Comparison of ENCODE assay signal across 19 cellular contexts in genomic region chr16:52251495-52251894, GRCh38.
DNase-seq lines count a peak whose midpoint lies in the region; TF ChIP-seq lines count a peak whose summit lies in the region.
"Had no signal": no experiment of that assay in that cellular context is flagged by ENCODE, and none has a peak within 500 bp of the region (broad histone marks: within the 10 kb centered on the region; RNA-seq: fewer than 3 reads in every experiment).

No MANE protein-coding gene starts in this region.

- H3K4me3 ChIP-seq in HUES6 (ENCODE audit: low read depth, low read length): no peak overlapping the region; the same call in 1 of the 2 replicates
- no peak overlapping the region for H3K4me3 ChIP-seq in mammary epithelial cell (replicated peaks in 1 of 3; ENCODE audit: insufficient read depth in 1 of 3, low read depth in 2 of 3, low read length in 3 of 3)
- no peak overlapping the region for H3K4me3 ChIP-seq in neuron (ENCODE audit: low read length)
- no peak overlapping the region for H3K4me3 ChIP-seq in adrenal gland
- H3K4me3 ChIP-seq: spleen, testis had no signal

- no peak for TF ChIP-seq POLR2A in adrenal gland (IDR thresholded peaks at IDR 0.05)

- intact Hi-C loops in mammary epithelial cell (cut with micrococcal nuclease): no loop called here
- intact Hi-C loops in posterior vena cava (cut with DNase I): no loop called here
- intact Hi-C loops in adrenal gland (cut with DNase I): no loop called here

- BruUV-seq in mammary epithelial cell (replicated peaks; lab: Mats Ljungman, UMichigan): no TSS peak

- TF ChIP-seq CTCF in mammary epithelial cell (conservative IDR thresholded peaks at IDR 0.05 in 1 of 2, IDR thresholded peaks at IDR 0.05 in 1 of 2; ENCODE audit: extremely low read depth in 1 of 2, insufficient read depth in 1 of 2, low read depth in 1 of 2, low read length in 2 of 2) (no peak), adrenal gland (IDR thresholded peaks at IDR 0.05) (no peak)

- H3K27me3 ChIP-seq in HUES6 (ENCODE audit: control insufficient read depth, insufficient read depth, low read length) (no peaks in the 10 kb centered on the region), mammary epithelial cell (ENCODE audit: insufficient read depth, low read length) (no peaks in the 10 kb centered on the region), neuron (ENCODE audit: insufficient read depth, low read length) (no peaks in the 10 kb centered on the region), adrenal gland (no peaks in the 10 kb centered on the region)
- H3K27me3 ChIP-seq: brain microvascular endothelial cell, spleen, testis had no signal

- H3K9me3 ChIP-seq in HUES6 (ENCODE audit: control insufficient read depth, insufficient read depth, low read depth, low read length): peaks cover 10% of the 10 kb centered on the region
- no peaks in the 10 kb centered on the region for H3K9me3 ChIP-seq in mammary epithelial cell (replicated peaks; ENCODE audit: insufficient read depth, low read length)
- H3K9me3 ChIP-seq in neuron (ENCODE audit: low read length): peaks cover 7% of the 10 kb centered on the region
- H3K9me3 ChIP-seq in adrenal gland (replicated peaks in 1 of 3): no peaks in the 10 kb centered on the region
- H3K9me3 ChIP-seq: testis had no signal

- H3K9ac ChIP-seq in HUES6 (ENCODE audit: low read length) (no peak overlapping the region), mammary epithelial cell (ENCODE audit: insufficient read depth, low read length) (no peak overlapping the region)

- no peak overlapping the region for H3K4me2 ChIP-seq in mammary epithelial cell (ENCODE audit: insufficient read depth, low read depth, low read length)

- H3K36me3 ChIP-seq in HUES6 (ENCODE audit: control insufficient read depth, insufficient read depth, low read length): no peaks in the 10 kb centered on the region
- no peaks in the 10 kb centered on the region for H3K36me3 ChIP-seq in mammary epithelial cell (ENCODE audit: insufficient read depth, low read length)
- no peaks in the 10 kb centered on the region for H3K36me3 ChIP-seq in neuron (ENCODE audit: insufficient read depth, low read length)
- no peaks in the 10 kb centered on the region for H3K36me3 ChIP-seq in adrenal gland (replicated peaks in 1 of 2)
- H3K36me3 ChIP-seq: brain microvascular endothelial cell, spleen, WERI-Rb-1 had no signal

- H3K4me1 ChIP-seq in HUES6 (ENCODE audit: control insufficient read depth, insufficient read depth, low read length) (peaks cover 18% of the 10 kb centered on the region), mammary epithelial cell (ENCODE audit: insufficient read depth, low read length) (no peaks in the 10 kb centered on the region), neuron (ENCODE audit: insufficient read depth, low read length) (peaks cover 16% of the 10 kb centered on the region), adrenal gland (replicated peaks in 1 of 2) (no peaks in the 10 kb centered on the region)
- H3K4me1 ChIP-seq: spleen, testis had no signal

- in situ Hi-C loops in mammary epithelial cell (cut with MboI; ENCODE audit: low sequenced_read_pairs in 2 of 2): no loop called here

- dilution Hi-C loops in mammary epithelial cell (cut with HindIII; ENCODE audit: low sequenced_read_pairs): no loop called here

- DNase-seq in NCI-H146 treated with DMSO at 0.1 percent for 48 hours (lab: John Stamatoyannopoulos, UW; ENCODE audit: unreplicated experiment) (peak; percentile 23), mammary epithelial cell (peak; percentile 1), mesenteric fat pad (ENCODE audit: low spot score) (no peak), posterior vena cava (ENCODE audit: low spot score) (no peak), adrenal gland (no peak)
- DNase-seq: activated CD8-positive, alpha-beta T cell treated with anti-CD3 and anti-CD28 coated beads, Interleukin-2, amount 10 ng/mL, durations not matched to agents 7 days and 5 days; activated T-cell treated with anti-CD3 and anti-CD28 coated beads, Interleukin-2, amount 50 U/mL, for 72 hours; brain microvascular endothelial cell; Caco-2; dermis blood vessel endothelial cell; erythroblast; KBM-7; posterior cingulate gyrus; SHP77 treated with DMSO at 0.1 percent for 48 hours; spleen; testis; WERI-Rb-1 had no signal

- CTCF ChIA-PET in mammary epithelial cell (lab: Charles Lee; ENCODE audit: low non-redundant PET): no interaction called here

- no peaks in the 10 kb centered on the region for H3K79me2 ChIP-seq in mammary epithelial cell (ENCODE audit: insufficient read depth, low read length)

- 9% methylated on average over 4 of the region's 4 CpGs for WGBS in mammary epithelial cell (ENCODE audit: low coverage, missing lambda C conversion rate)
- 20 to 38% (median 28%) methylated on average over 4 of the region's 4 CpGs for WGBS in adrenal gland, 4 donors

- no peaks in the 10 kb centered on the region for H4K20me1 ChIP-seq in mammary epithelial cell (ENCODE audit: insufficient read depth, low read length)

- H2AFZ ChIP-seq in mammary epithelial cell (ENCODE audit: low read depth, low read length) (no peak overlapping the region), neuron (ENCODE audit: low read depth, low read length) (peak overlapping the region; percentile 65)

- H3K27ac ChIP-seq in HUES6 (ENCODE audit: low read depth, low read length) (peak overlapping the region; percentile 87), mammary epithelial cell (ENCODE audit: insufficient read depth, low read depth, low read length) (no peak overlapping the region), adrenal gland (no peak overlapping the region)
- H3K27ac ChIP-seq: brain microvascular endothelial cell, spleen, testis, WERI-Rb-1 had no signal

Comparison
In these comparisons a context has a peak if more than half of its experiments do, and no peak if none do; other contexts are left out.
1. DNase-seq: peak in NCI-H146 treated with DMSO at 0.1 percent for 48 hours (single experiment) and mammary epithelial cell (single experiment); none in mesenteric fat pad (single experiment), posterior vena cava (single experiment) and adrenal gland (0 of 7).